In genomic region chr7:29142392-29142791, GRCh38 we compare ENCODE assay signal across 2 cellular contexts. TPM values are rescaled to one million over a fixed set of nuclear protein-coding genes. Genes with fewer than 3 reads are reported as not detected.
"Had no signal": no experiment of that assay in that cellular context is flagged by ENCODE, and none has a peak within 500 bp of the region (broad histone marks: within the 10 kb centered on the region; RNA-seq: fewer than 3 reads in every experiment).

No MANE protein-coding gene starts in this region.

RNA-seq across cellular contexts. Expression of gene CPVL, which starts 3.9 kb away (rescaled TPM):
- total RNA-seq: mammary epithelial cell, pulmonary artery endothelial cell had no signal

RNA-seq across cellular contexts. Expression of gene CHN2, which starts 52.2 kb away (rescaled TPM):
- total RNA-seq: mammary epithelial cell had no signal
